ENCODE assay signal across 12 cellular contexts in genomic region chr14:20799955-20800544, GRCh38. TPM values are rescaled to one million over a fixed set of nuclear protein-coding genes. Genes with fewer than 3 reads are reported as not detected.
A peak's percentile ranks its signal among the peaks of the same experiment; 100 is the strongest.
DNase-seq lines count a peak whose midpoint lies in the region; ATAC-seq and TF ChIP-seq lines count a peak whose summit lies in the region.
"Had no signal": no experiment of that assay in that cellular context is flagged by ENCODE, and none has a peak within 500 bp of the region (broad histone marks: within the 10 kb centered on the region; RNA-seq: fewer than 3 reads in every experiment).

No MANE protein-coding gene starts in this region.

- H3K4me3 Mint-ChIP-seq in WTC11 (no peak overlapping the region), osteocyte (ENCODE audit: unreplicated experiment) (no peak overlapping the region)
- no peak overlapping the region for H3K4me3 Mint-ChIP-seq in activated T-helper 17 cell treated with anti-CD3 and anti-CD28 coated beads, Interleukin-2, amount 50 U/mL, for 72 hours
- H3K4me3 Mint-ChIP-seq: central memory CD8-positive, alpha-beta T cell had no signal

- ATAC-seq in WTC11, result peak; percentile 30
- ATAC-seq in GM18873 (IDR thresholded peaks at IDR 0.05; ENCODE audit: low FRiP score, unreplicated experiment), result no peak
- no peak for ATAC-seq in activated T-helper 17 cell treated with anti-CD3 and anti-CD28 coated beads, Interleukin-2, amount 50 U/mL, for 72 hours (replicated peaks)
- ATAC-seq: left colon had no signal

- H3K27me3 Mint-ChIP-seq in WTC11 (ENCODE audit: low read depth) (no peaks in the 10 kb centered on the region; the same call in 1 of the 2 replicates), osteocyte (ENCODE audit: unreplicated experiment) (no peaks in the 10 kb centered on the region)
- H3K27me3 Mint-ChIP-seq in activated T-helper 17 cell treated with anti-CD3 and anti-CD28 coated beads, Interleukin-2, amount 50 U/mL, for 72 hours, result peaks cover 14% of the 10 kb centered on the region

- DNase-seq in ELF-1 (ENCODE audit: low read depth, low spot score) (peak; percentile 85), WTC11 (ENCODE audit: low spot score) (no peak), islet precursor cell (peak; percentile 93), retina (peak; percentile 50), osteocyte (ENCODE audit: extremely low spot score, unreplicated experiment) (no peak), SW480 (ENCODE audit: low spot score) (no peak)
- DNase-seq: COR-L47, left colon had no signal

- no peak for TF ChIP-seq CTCF in WTC11 (IDR thresholded peaks at IDR 0.05)
- TF ChIP-seq CTCF in osteocyte (IDR thresholded peaks at IDR 0.05), result no peak

- POLR2A ChIA-PET in WTC11 (lab: Charles Lee), result interaction anchor here (0.5 kb wide), 1 partner anchor 929 kb away, joined by 3 read pairs; no protein-coding TSS in a partner anchor

- CTCF ChIA-PET in WTC11 (lab: Charles Lee), result interaction anchor here (0.7 to 1.7 kb wide), 2 partner anchors 42 to 58 kb away, joined by 4 to 6 read pairs; no protein-coding TSS in a partner anchor

- no peaks in the 10 kb centered on the region for H3K9me3 Mint-ChIP-seq in WTC11
- H3K9me3 Mint-ChIP-seq in activated T-helper 17 cell treated with anti-CD3 and anti-CD28 coated beads, Interleukin-2, amount 50 U/mL, for 72 hours, result no peaks in the 10 kb centered on the region
- H3K9me3 Mint-ChIP-seq in osteocyte (ENCODE audit: unreplicated experiment), result no peaks in the 10 kb centered on the region
- H3K9me3 Mint-ChIP-seq: central memory CD8-positive, alpha-beta T cell had no signal

- no peak overlapping the region for H3K27ac Mint-ChIP-seq in WTC11
- H3K27ac Mint-ChIP-seq in activated T-helper 17 cell treated with anti-CD3 and anti-CD28 coated beads, Interleukin-2, amount 50 U/mL, for 72 hours, result no peak overlapping the region
- no peak overlapping the region for H3K27ac Mint-ChIP-seq in osteocyte (ENCODE audit: unreplicated experiment)

- H3K36me3 Mint-ChIP-seq in WTC11 (no peaks in the 10 kb centered on the region), osteocyte (ENCODE audit: unreplicated experiment) (no peaks in the 10 kb centered on the region)
- H3K36me3 Mint-ChIP-seq in activated T-helper 17 cell treated with anti-CD3 and anti-CD28 coated beads, Interleukin-2, amount 50 U/mL, for 72 hours (ENCODE audit: low read depth), result no peaks in the 10 kb centered on the region

- H3K4me1 Mint-ChIP-seq in WTC11 (peaks cover 53% of the 10 kb centered on the region), osteocyte (ENCODE audit: unreplicated experiment) (no peaks in the 10 kb centered on the region)
- no peaks in the 10 kb centered on the region for H3K4me1 Mint-ChIP-seq in activated T-helper 17 cell treated with anti-CD3 and anti-CD28 coated beads, Interleukin-2, amount 50 U/mL, for 72 hours

TF ChIP-seq in WTC11, 78 proteins besides CTCF, POLR2A, EP300 and RAD21:
- no peak for TF ChIP-seq OVOL2 (CRISPR knock-in tag; IDR thresholded peaks at IDR 0.05; ENCODE audit: borderline replicate concordance)
- no peak for TF ChIP-seq HMGXB4 (CRISPR knock-in tag; IDR thresholded peaks at IDR 0.05)
- TF ChIP-seq TEAD4 (CRISPR knock-in tag; IDR thresholded peaks at IDR 0.05), result no peak
- TF ChIP-seq HMGA2 (CRISPR knock-in tag; IDR thresholded peaks at IDR 0.05), result no peak
- TF ChIP-seq ZNF121 (CRISPR knock-in tag; IDR thresholded peaks at IDR 0.05), result no peak
TF ChIP-seq in WTC11: peak in this region for 0.

RNA-seq across cellular contexts. Expression of gene RNASE1, which starts 2.6 kb away (rescaled TPM):
- 3.4 to 6.2 TPM (median 4.7 TPM) in 3 replicates for total RNA-seq in WTC11 (2021)
- under 1 TPM in 1 of 2 donors, not detected in 1; 0.56 TPM for total RNA-seq in activated T-helper 17 cell treated with anti-CD3 and anti-CD28 coated beads, Interleukin-2, amount 50 U/mL, for 72 hours
- not detected in 2 replicates for total RNA-seq in osteocyte
- total RNA-seq: NCI-H460 had no signal

RNA-seq across cellular contexts. Expression of gene RNASE6, which starts 19.0 kb away (rescaled TPM):
- total RNA-seq in WTC11 (2021) (0.18 to 0.37 TPM (median 0.18 TPM) in 3 replicates), osteocyte (not detected in 2 replicates)
- 1 to 10 TPM; 2.2 to 5.6 TPM for total RNA-seq in activated T-helper 17 cell treated with anti-CD3 and anti-CD28 coated beads, Interleukin-2, amount 50 U/mL, for 72 hours

RNA-seq across cellular contexts. Expression of gene EDDM3B, which starts 31.8 kb away (rescaled TPM):
- total RNA-seq in WTC11 (2021), result not detected in 3 replicates
- not detected for total RNA-seq in activated T-helper 17 cell treated with anti-CD3 and anti-CD28 coated beads, Interleukin-2, amount 50 U/mL, for 72 hours
- total RNA-seq in osteocyte, result not detected in 2 replicates
- total RNA-seq: left colon, NCI-H460 had no signal

RNA-seq across cellular contexts. Expression of gene EDDM3A, which starts 54.4 kb away (rescaled TPM):
- total RNA-seq in WTC11 (2021) (0.20 TPM in 1 of 3 replicates, not detected in the others), osteocyte (not detected in 2 replicates)
- total RNA-seq in activated T-helper 17 cell treated with anti-CD3 and anti-CD28 coated beads, Interleukin-2, amount 50 U/mL, for 72 hours, result not detected
- total RNA-seq: left colon, NCI-H460 had no signal

Comparison
In these comparisons a context has a peak if more than half of its experiments do, and no peak if none do; other contexts are left out.
1. DNase-seq: peak in ELF-1 (single experiment), islet precursor cell (single experiment) and retina (single experiment); none in WTC11 (single experiment), osteocyte (single experiment) and SW480 (single experiment).